Comparison of ENCODE assay signal across 8 cellular contexts in the genomic region with DNA sequence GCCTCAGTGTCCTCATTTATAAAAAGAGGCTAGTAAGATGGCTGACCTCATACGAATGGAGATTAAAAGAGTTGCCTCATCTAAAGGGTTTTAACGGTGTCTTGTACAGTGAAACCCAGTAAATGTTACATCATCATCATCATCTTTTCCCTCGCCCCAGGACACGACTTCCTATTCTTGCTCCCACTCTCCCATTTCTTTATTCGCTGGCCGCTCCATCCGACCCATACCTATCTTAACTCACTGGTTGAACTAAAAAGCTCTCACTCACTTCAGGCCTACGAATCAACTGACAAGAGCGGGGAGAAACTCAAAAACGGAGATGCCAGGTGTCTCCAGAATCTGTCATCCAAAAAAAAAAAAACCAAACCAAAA. TPM values are rescaled to one million over a fixed set of nuclear protein-coding genes. Genes with fewer than 3 reads are reported as not detected.
DNase-seq lines count a peak whose midpoint lies in the region; ATAC-seq and TF ChIP-seq lines count a peak whose summit lies in the region.

No MANE protein-coding gene starts in this region.

- TF ChIP-seq CTCF in astrocyte of the cerebellum (IDR thresholded peaks at IDR 0.05; ENCODE audit: low read depth, low read length, missing control alignments) (no peak), GM10248 (IDR thresholded peaks at IDR 0.05; ENCODE audit: control extremely low read depth, extremely low read depth, low read depth, missing control alignments) (no peak)

- CTCF ChIA-PET in GM10248 (lab: Yijun Ruan, JAX): interaction anchor here (0.9 to 2.9 kb wide), 8 partner anchors 11 to 326 kb away, joined by 3 to 10 read pairs (median 4); no protein-coding TSS in a partner anchor

- peak overlapping the region; percentile 77 for H3K4me3 ChIP-seq in astrocyte of the cerebellum (ENCODE audit: low read depth, low read length)

- peak; percentile 8 for ATAC-seq in GM21737 (IDR thresholded peaks at IDR 0.05; ENCODE audit: unreplicated experiment)

- in situ Hi-C loops in astrocyte of the cerebellum (cut with HindIII; ENCODE audit: low sequenced_read_pairs): no loop called here

- peak; percentile 43 for DNase-seq in NCI-H82 (lab: John Stamatoyannopoulos, UW)
- DNase-seq in NCI-H82 treated with DMSO at 0.1 percent for 48 hours (lab: John Stamatoyannopoulos, UW; ENCODE audit: unreplicated experiment): no peak
- DNase-seq in M059J (ENCODE audit: low read depth): peak; percentile 35
- DNase-seq in astrocyte of the cerebellum (ENCODE audit: low read depth): no peak
- peak; percentile 69 for DNase-seq in iris pigment epithelial cell (ENCODE audit: low read depth)
- peak in 3 of 49 donors; percentile 33 to 71 (median 39) for DNase-seq in substantia nigra (lab: John Stamatoyannopoulos, UW)
- no peak for DNase-seq in GM10248 (ENCODE audit: extremely low spot score)

- peak overlapping the region; percentile 93 for H3K27ac ChIP-seq in substantia nigra (ENCODE audit: low read depth, low read length, poor library complexity, severe bottlenecking)

- POLR2A ChIA-PET in GM10248 (lab: Yijun Ruan, JAX): interaction anchor here (0.6 to 1.1 kb wide), 2 partner anchors 13 kb away, joined by 4 to 5 read pairs; no protein-coding TSS in a partner anchor

RNA-seq across cellular contexts. Expression of gene FRA10AC1, which starts 0.5 kb away (rescaled TPM):
- total RNA-seq in M059J (2014; rRNA removed; shearing (Covaris generic)): 0.86 and 2.8 TPM in 2 replicates

RNA-seq across cellular contexts. Expression of gene LGI1, which starts 55.8 kb away (rescaled TPM):
- total RNA-seq in M059J (2014; rRNA removed; shearing (Covaris generic)): 0.39 TPM in 1 of 2 replicates, not detected in the other

Comparison
In these comparisons a context has a peak if more than half of its experiments do, and no peak if none do; other contexts are left out.
1. DNase-seq: peak in NCI-H82 (single experiment), M059J (single experiment) and iris pigment epithelial cell (single experiment); none in NCI-H82 treated with DMSO at 0.1 percent for 48 hours (single experiment), astrocyte of the cerebellum (single experiment) and GM10248 (single experiment).